Comparison of ENCODE assay signal across 8 cellular contexts in the genomic region with DNA sequence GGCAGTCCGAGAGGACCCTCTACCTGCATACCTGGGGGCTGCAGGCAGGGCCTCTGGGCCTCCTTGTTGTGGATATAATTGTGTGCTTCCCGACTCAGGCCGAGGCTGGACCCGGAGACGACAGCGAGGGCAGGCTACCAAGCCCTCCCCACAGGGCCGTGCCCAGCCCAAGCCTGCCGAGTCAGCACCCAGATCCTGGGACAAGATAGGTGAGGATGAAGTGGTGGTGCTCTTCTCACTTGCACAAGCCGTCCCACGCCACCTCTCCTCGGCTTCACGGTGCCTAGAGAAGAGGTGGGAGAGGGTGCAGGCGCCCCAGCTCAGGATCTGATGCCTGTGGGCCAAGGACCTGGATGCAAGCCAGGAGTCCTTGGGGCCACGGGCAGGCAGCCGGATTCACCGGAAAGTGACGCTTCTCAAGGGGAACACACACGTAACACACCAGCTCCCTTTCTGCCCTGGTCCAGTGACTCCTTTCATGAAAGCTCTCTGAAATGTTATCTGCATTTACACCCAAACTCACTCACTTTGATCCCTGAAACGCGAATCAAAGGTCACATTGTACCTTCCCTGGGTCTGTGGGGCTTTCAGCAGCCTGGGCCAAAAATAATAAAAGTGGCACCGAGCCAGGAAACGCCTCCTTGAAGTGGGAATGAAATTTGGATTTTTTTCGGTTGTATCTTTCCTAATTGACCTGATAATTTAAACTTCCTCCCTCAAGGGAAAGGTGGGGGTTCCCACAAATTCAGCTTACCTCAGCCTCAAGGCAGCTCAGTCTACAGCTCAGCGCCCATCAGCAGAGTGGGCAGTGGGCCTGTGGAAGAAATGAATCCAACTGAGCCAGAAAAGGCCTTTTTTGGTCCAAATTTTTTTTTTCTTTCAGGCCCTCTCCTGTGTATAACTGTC. TPM values are rescaled to one million over a fixed set of nuclear protein-coding genes. Genes with fewer than 3 reads are reported as not detected.
DNase-seq lines count a peak whose midpoint lies in the region; FAIRE-seq and TF ChIP-seq lines count a peak whose summit lies in the region.

No MANE protein-coding gene starts in this region.

- peak overlapping the region; percentile 93 for H3K9ac ChIP-seq in GM23248
- peak overlapping the region; percentile 87 for H3K9ac ChIP-seq in keratinocyte (ENCODE audit: control insufficient read depth, extremely low read depth, insufficient read depth, low read length)

- TF ChIP-seq CTCF in bronchial epithelial cell (IDR thresholded peaks at IDR 0.05; ENCODE audit: insufficient read depth, low read length, severe bottlenecking) (no peak), keratinocyte (optimal IDR thresholded peaks at IDR 0.05 in 1 of 3, IDR thresholded peaks at IDR 0.05 in 1 of 3, conservative IDR thresholded peaks at IDR 0.05 in 1 of 3; ENCODE audit: extremely low read depth in 1 of 3, insufficient read depth in 2 of 3, low read length in 3 of 3) (no peak)

- peak overlapping the region; percentile 91 for H3K27ac ChIP-seq in GM23248
- peak overlapping the region; percentile 63 for H3K27ac ChIP-seq in keratinocyte (ENCODE audit: control insufficient read depth, insufficient read depth, low read length)

- DNase-seq in GF-D8 (lab: John Stamatoyannopoulos, UW) (peak; percentile 71), GM23248 (peak; percentile 81), M059J (ENCODE audit: low read depth) (peak; percentile 40), T-helper 9 cell (peak; percentile 36), bronchial epithelial cell (ENCODE audit: low read depth) (peak; percentile 59), keratinocyte (ENCODE audit: low read depth, low spot score) (no peak), hepatic stellate cell (ENCODE audit: low spot score) (no peak)
- peak; percentile 29 to 62 (median 48) for DNase-seq in stimulated activated CD4-positive, alpha-beta T cell treated with anti-CD3 and anti-CD28 coated beads, Interleukin-1b, Interleukin-23, amount 100 ng/mL, for 24 hours (ENCODE audit: low read depth in 4 of 4, low spot score in 1 of 4)

- no peaks in the 10 kb centered on the region for H3K9me1 ChIP-seq in keratinocyte (ENCODE audit: control insufficient read depth, extremely low read depth, insufficient read depth, low read length)

- peak overlapping the region; percentile 76 for H2AFZ ChIP-seq in GM23248
- H2AFZ ChIP-seq in keratinocyte (ENCODE audit: control insufficient read depth, low read length), result peak overlapping the region; percentile 84

- peaks cover 11% of the 10 kb centered on the region for H3F3A ChIP-seq in GM23248 (ENCODE audit: insufficient read depth)

- H3K9me2 ChIP-seq in GM23248 (ENCODE audit: insufficient read depth), result no peaks in the 10 kb centered on the region

- H3K9me3 ChIP-seq in GM23248 (ENCODE audit: low read depth) (no peaks in the 10 kb centered on the region), keratinocyte (ENCODE audit: control insufficient read depth, low read depth, low read length) (no peaks in the 10 kb centered on the region)

- in situ Hi-C loops in GM23248 (cut with MboI), result no loop called here

- dilution Hi-C loops in keratinocyte (cut with MboI; ENCODE audit: extremely low pct_ligation_motif_present, low sequenced_read_pairs), result no loop called here

- H3K4me3 ChIP-seq in GM23248 (peak overlapping the region; percentile 99), bronchial epithelial cell (ENCODE audit: low read depth, low read length) (peak overlapping the region; percentile 87), keratinocyte (ENCODE audit: control insufficient read depth in 2 of 3, extremely low read depth in 1 of 3, insufficient read depth in 2 of 3, low read depth in 1 of 3, low read length in 3 of 3) (peak overlapping the region; percentile 89 to 93 (median 93))

- H3K36me3 ChIP-seq in GM23248 (ENCODE audit: low read depth), result no peaks in the 10 kb centered on the region
- peaks cover 13% of the 10 kb centered on the region for H3K36me3 ChIP-seq in bronchial epithelial cell (ENCODE audit: control insufficient read depth, insufficient read depth, low read length)
- H3K36me3 ChIP-seq in keratinocyte (ENCODE audit: control insufficient read depth in 2 of 2, extremely low read depth in 1 of 2, insufficient read depth in 2 of 2, low read length in 2 of 2), result peaks cover 8 to 12% of the 10 kb centered on the region in 2 experiments

- WGBS in GM23248 (ENCODE audit: low coverage in 1 of 2, low lambda C conversion rate in 2 of 2, missing lambda C conversion rate in 2 of 2), 2 experiments, result 12% methylated on average over 21 to 23 of the region's 24 CpGs

- H3K4me2 ChIP-seq in GM23248 (ENCODE audit: unreplicated experiment) (peak overlapping the region; percentile 85), keratinocyte (ENCODE audit: control insufficient read depth, extremely low read depth, insufficient read depth, low read depth, low read length) (peak overlapping the region; percentile 78)

- H3K79me2 ChIP-seq in GM23248 (ENCODE audit: insufficient read depth) (peaks cover 61% of the 10 kb centered on the region), keratinocyte (ENCODE audit: control insufficient read depth, insufficient read depth, low read length) (peaks cover 47% of the 10 kb centered on the region)

- H4K20me1 ChIP-seq in GM23248 (ENCODE audit: insufficient read depth), result no peaks in the 10 kb centered on the region
- peaks cover 9% of the 10 kb centered on the region for H4K20me1 ChIP-seq in keratinocyte (ENCODE audit: control insufficient read depth, extremely low read depth, insufficient read depth, low read length)

- H3K27me3 ChIP-seq in GM23248 (replicated peaks; ENCODE audit: insufficient read depth) (no peaks in the 10 kb centered on the region), bronchial epithelial cell (ENCODE audit: control insufficient read depth, insufficient read depth, low read length) (no peaks in the 10 kb centered on the region), keratinocyte (ENCODE audit: control insufficient read depth, extremely low read depth, insufficient read depth, low read length) (no peaks in the 10 kb centered on the region)

- peaks cover 19% of the 10 kb centered on the region for H3K4me1 ChIP-seq in GM23248 (ENCODE audit: insufficient read depth)
- H3K4me1 ChIP-seq in keratinocyte (ENCODE audit: control insufficient read depth, extremely low read depth, insufficient read depth, low read length), result peaks cover 35% of the 10 kb centered on the region

- FAIRE-seq in bronchial epithelial cell (lab: Jason Lieb, UNC) (no peak), keratinocyte (lab: Jason Lieb, UNC) (peak; percentile 56)

RNA-seq across cellular contexts. Expression of a gene that starts 1.1 kb away (rescaled TPM):
- total RNA-seq in GM23248 (2014; rRNA removed; shearing (Covaris generic)), result 16.5 and 22.5 TPM in 2 replicates
- polyA plus RNA-seq in GM23248 (2016; fragmentation: Nextera tagmentation; extraction: Ambion mirVana) (13.6 and 14.3 TPM in 2 replicates), keratinocyte (2.0 to 4.1 TPM (median 2.4 TPM) in 3 replicates)
- 4.0 and 7.6 TPM in 2 replicates for total RNA-seq in M059J (2014; rRNA removed; shearing (Covaris generic))
- 2.8 and 7.6 TPM in 2 replicates for total RNA-seq in bronchial epithelial cell
- 5.8 TPM for polyA plus RNA-seq in keratinocyte (2011; ENCODE audit: low read depth)
- 1.2 and 2.9 TPM in 2 replicates for polyA plus RNA-seq in keratinocyte (2011; cell fraction: cytosol; rRNA removed)
- polyA plus RNA-seq in keratinocyte (2011; cell fraction: nucleus; rRNA removed), result 1.8 and 2.1 TPM in 2 replicates
- 7.2 and 8.4 TPM in 2 replicates for polyA plus RNA-seq in keratinocyte (2012; ENCODE audit: low replicate concordance)
- 0.49 to 2.0 TPM (median 1.2 TPM) in 3 replicates for polyA minus RNA-seq in keratinocyte
- 11.3 TPM for polyA minus RNA-seq in keratinocyte (2011; cell fraction: cytosol; rRNA and poly(A)+ RNA removed)
- 2.2 and 3.4 TPM in 2 replicates for polyA minus RNA-seq in keratinocyte (2011; cell fraction: nucleus; rRNA and poly(A)+ RNA removed)

RNA-seq across cellular contexts. Expression of a gene that starts 1.1 kb away (rescaled TPM):
- total RNA-seq in GM23248 (2014; rRNA removed; shearing (Covaris generic)), result 11.9 and 14.2 TPM in 2 replicates
- polyA plus RNA-seq in GM23248 (2016; fragmentation: Nextera tagmentation; extraction: Ambion mirVana) (22.8 and 23.8 TPM in 2 replicates), keratinocyte (12.9 to 23.4 TPM (median 18.2 TPM) in 3 replicates)
- total RNA-seq in M059J (2014; rRNA removed; shearing (Covaris generic)), result 3.5 and 7.6 TPM in 2 replicates
- total RNA-seq in bronchial epithelial cell, result 9.5 and 11.0 TPM in 2 replicates
- polyA plus RNA-seq in keratinocyte (2011; ENCODE audit: low read depth), result 6.1 TPM
- 9.3 and 14.5 TPM in 2 replicates for polyA plus RNA-seq in keratinocyte (2011; cell fraction: cytosol; rRNA removed)
- 32.8 and 44.8 TPM in 2 replicates for polyA plus RNA-seq in keratinocyte (2011; cell fraction: nucleus; rRNA removed)
- polyA plus RNA-seq in keratinocyte (2012; ENCODE audit: low replicate concordance), result 16.5 and 19.8 TPM in 2 replicates
- polyA minus RNA-seq in keratinocyte, result 26.9 to 120 TPM (median 32.7 TPM) in 3 replicates
- 13.6 TPM for polyA minus RNA-seq in keratinocyte (2011; cell fraction: cytosol; rRNA and poly(A)+ RNA removed)
- 19.3 and 28.2 TPM in 2 replicates for polyA minus RNA-seq in keratinocyte (2011; cell fraction: nucleus; rRNA and poly(A)+ RNA removed)

Comparison
In these comparisons a context has a peak if more than half of its experiments do, and no peak if none do; other contexts are left out.
1. DNase-seq: peak in GF-D8 (single experiment), GM23248 (single experiment), M059J (single experiment), T-helper 9 cell (single experiment), bronchial epithelial cell (single experiment) and stimulated activated CD4-positive, alpha-beta T cell treated with anti-CD3 and anti-CD28 coated beads, Interleukin-1b, Interleukin-23, amount 100 ng/mL, for 24 hours (4 of 4); none in keratinocyte (single experiment) and hepatic stellate cell (single experiment).
2. Peak in every context shown above with its lines, with median percentiles within 50 percentile points of each other: H3K4me3 ChIP-seq.